Comparison of ENCODE assay signal across 8 cellular contexts in genomic region chr2:105744091-105744908, GRCh38. TPM values are rescaled to one million over a fixed set of nuclear protein-coding genes. Genes with fewer than 3 reads are reported as not detected.
DNase-seq lines count a peak whose midpoint lies in the region; TF ChIP-seq lines count a peak whose summit lies in the region.

No MANE protein-coding gene starts in this region.

- H3K27me3 ChIP-seq in H7 (ENCODE audit: control insufficient read depth, insufficient read depth, low read length) (no peaks in the 10 kb centered on the region), kidney epithelial cell (ENCODE audit: control insufficient read depth, insufficient read depth, low read length) (no peaks in the 10 kb centered on the region)

- H3K36me3 ChIP-seq in H7 (replicated peaks; ENCODE audit: control insufficient read depth, insufficient read depth, low read length) (no peaks in the 10 kb centered on the region; the same call in 1 of the 2 replicates), kidney epithelial cell (ENCODE audit: control insufficient read depth, insufficient read depth, low read length) (no peaks in the 10 kb centered on the region)

- H3K4me3 ChIP-seq in H7 (ENCODE audit: insufficient read depth, low read depth, low read length) (peak overlapping the region; percentile 54), kidney epithelial cell (ENCODE audit: low read depth, low read length) (peak overlapping the region; percentile 60)

- TF ChIP-seq CTCF in kidney epithelial cell (IDR thresholded peaks at IDR 0.05; ENCODE audit: insufficient read depth, low read length, poor library complexity, severe bottlenecking): no peak

- DNase-seq in DMS 273 (lab: John Stamatoyannopoulos, UW; ENCODE audit: unreplicated experiment) (peak; percentile 85), DMS 273 treated with DMSO at 0.1 percent for 48 hours (lab: John Stamatoyannopoulos, UW) (no peak), H7 (peak; percentile 94), M059J (ENCODE audit: low read depth) (peak; percentile 48), UCSD-AML1 (lab: John Stamatoyannopoulos, UW; ENCODE audit: unreplicated experiment) (peak; percentile 75), cerebellar cortex (ENCODE audit: low spot score) (peak; percentile 41), kidney epithelial cell (ENCODE audit: low read depth) (no peak)
- DNase-seq in stimulated activated CD4-positive, alpha-beta T cell treated with anti-CD3 and anti-CD28 coated beads, Interleukin-2, amount 100 ng/mL, for 24 hours: peak; percentile 68 to 73

RNA-seq across cellular contexts. Expression of gene NCK2, which starts 0.4 kb away (rescaled TPM):
- 69.8 and 80.3 TPM in 2 replicates for total RNA-seq in H7 (2014; rRNA removed; shearing (Covaris generic))
- 16.4 and 19.3 TPM in 2 replicates for total RNA-seq in M059J (2014; rRNA removed; shearing (Covaris generic))
- total RNA-seq in kidney epithelial cell: 82.9 and 83.7 TPM in 2 replicates

Comparison
In these comparisons a context has a peak if more than half of its experiments do, and no peak if none do; other contexts are left out.
1. DNase-seq: peak in DMS 273 (single experiment), H7 (single experiment), M059J (single experiment), UCSD-AML1 (single experiment), cerebellar cortex (single experiment) and stimulated activated CD4-positive, alpha-beta T cell treated with anti-CD3 and anti-CD28 coated beads, Interleukin-2, amount 100 ng/mL, for 24 hours (2 of 2); none in DMS 273 treated with DMSO at 0.1 percent for 48 hours (single experiment) and kidney epithelial cell (single experiment).